In the genomic region with DNA sequence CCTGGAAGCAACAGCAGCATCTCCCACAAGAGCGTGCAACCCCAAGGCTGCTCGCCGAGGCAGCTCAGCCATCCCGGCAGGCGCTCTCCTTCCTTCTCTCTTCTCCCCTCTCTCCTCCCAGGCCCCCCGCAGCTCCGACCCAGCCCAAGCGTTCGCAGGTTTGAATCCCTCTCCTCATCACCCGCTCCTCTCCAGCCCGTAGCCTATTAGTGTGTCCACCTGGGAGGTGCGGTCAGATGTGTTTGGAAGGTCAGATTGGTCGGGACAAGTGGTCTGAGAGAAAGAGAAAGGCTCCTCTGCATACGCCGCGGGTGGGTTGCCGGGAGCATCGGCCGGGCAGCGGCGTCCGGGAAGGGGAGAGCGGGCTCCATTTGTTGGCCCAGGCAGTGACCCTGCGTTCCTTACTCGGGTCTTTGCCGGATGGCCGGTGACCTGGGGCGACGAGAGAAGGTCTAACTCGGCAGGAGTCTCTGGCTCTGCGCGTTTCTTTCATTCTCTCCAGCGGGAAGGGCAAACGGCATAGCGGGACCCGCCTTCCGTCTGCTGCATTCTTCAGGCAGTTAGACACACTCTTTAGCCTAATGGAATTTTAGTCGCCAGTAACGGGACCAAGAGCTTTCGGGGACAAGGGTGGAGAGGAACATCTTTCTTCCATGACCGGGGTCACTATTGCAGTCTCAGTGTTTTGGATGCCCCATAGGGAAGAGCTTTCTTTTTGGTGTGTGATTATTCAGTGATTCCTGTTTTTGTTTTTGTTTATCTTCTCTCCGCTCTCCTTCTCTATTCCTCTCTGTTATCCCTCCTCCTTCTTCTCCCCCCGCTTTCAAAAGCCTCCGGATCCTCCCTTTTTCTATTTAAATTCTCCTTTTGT, we compare ENCODE assay signal across 8 cellular contexts. TPM values are rescaled to one million over a fixed set of nuclear protein-coding genes. Genes with fewer than 3 reads are reported as not detected.
DNase-seq lines count a peak whose midpoint lies in the region; ATAC-seq lines count a peak whose summit lies in the region.

No MANE protein-coding gene starts in this region.

- DNase-seq in CD4-positive, CD25-positive, alpha-beta regulatory T cell = peak in 1 of 3 donors; percentile 8
- DNase-seq in NCI-H82 (lab: John Stamatoyannopoulos, UW) = peak; percentile 53
- DNase-seq in caudate nucleus (lab: John Stamatoyannopoulos, UW) = peak in 34 of 61 donors; percentile 11 to 86 (median 68)
- DNase-seq in inferior parietal cortex (ENCODE audit: extremely low spot score) = peak; percentile 66
- DNase-seq in NCI-H1930 (lab: John Stamatoyannopoulos, UW) = no peak

- H3K27me3 ChIP-seq in CD4-positive, CD25-positive, alpha-beta regulatory T cell (ENCODE audit: control insufficient read depth, insufficient read depth, low read length) = peaks cover 38% of the 10 kb centered on the region
- H3K27me3 ChIP-seq in skeletal muscle tissue (ENCODE audit: control insufficient read depth in 3 of 3, insufficient read depth in 3 of 3, low read length in 3 of 3) = peaks cover 51 to 67% (median 55%) of the 10 kb centered on the region in 3 donors

- H3K4me3 Mint-ChIP-seq in CD4-positive, CD25-positive, alpha-beta regulatory T cell = peak overlapping the region; percentile 69 to 84 (median 72)

- H3K27ac Mint-ChIP-seq in CD4-positive, CD25-positive, alpha-beta regulatory T cell = no peak overlapping the region

- H3K27me3 Mint-ChIP-seq in CD4-positive, CD25-positive, alpha-beta regulatory T cell = peaks cover 76% of the 10 kb centered on the region

- H3K27ac ChIP-seq in CD4-positive, CD25-positive, alpha-beta regulatory T cell (ENCODE audit: insufficient read depth, low read length, poor library complexity, severe bottlenecking) = no peak overlapping the region
- H3K27ac ChIP-seq in caudate nucleus (ENCODE audit: low read depth, low read length) = peak overlapping the region; percentile 89
- no peak overlapping the region for H3K27ac ChIP-seq in skeletal muscle tissue (ENCODE audit: low read depth, low read length)

- peaks cover 5 to 31% (median 14%) of the 10 kb centered on the region in 4 donors for H3K4me1 Mint-ChIP-seq in CD4-positive, CD25-positive, alpha-beta regulatory T cell

- no peak overlapping the region for H3K4me3 ChIP-seq in CD4-positive, CD25-positive, alpha-beta regulatory T cell (ENCODE audit: low read depth, low read length)
- H3K4me3 ChIP-seq in skeletal muscle tissue (ENCODE audit: low read length in 3 of 3) = peak overlapping the region; percentile 62 to 77 (median 71)

- peaks cover 22% of the 10 kb centered on the region for H3K4me1 ChIP-seq in CD4-positive, CD25-positive, alpha-beta regulatory T cell (ENCODE audit: control insufficient read depth, insufficient read depth, low read length, poor library complexity, severe bottlenecking)
- peaks cover 20 to 32% (median 29%) of the 10 kb centered on the region in 3 donors for H3K4me1 ChIP-seq in skeletal muscle tissue (ENCODE audit: control insufficient read depth in 3 of 3, insufficient read depth in 3 of 3, low read length in 3 of 3)

- peaks cover 0 to 6% (median 0%) of the 10 kb centered on the region in 7 donors for H3K9me3 Mint-ChIP-seq in CD4-positive, CD25-positive, alpha-beta regulatory T cell

- peak overlapping the region in 2 of 3 donors; percentile 8 to 17 for H3K9ac ChIP-seq in skeletal muscle tissue (ENCODE audit: low read depth in 1 of 3, low read length in 3 of 3)

- no peak for ATAC-seq in CD4-positive, CD25-positive, alpha-beta regulatory T cell (ENCODE audit: low read depth in 2 of 2)
- ATAC-seq in GM21390 (IDR thresholded peaks at IDR 0.05; ENCODE audit: unreplicated experiment) = peak; percentile 19
- ATAC-seq in GM18867 (IDR thresholded peaks at IDR 0.05; ENCODE audit: unreplicated experiment) = no peak

- no peaks in the 10 kb centered on the region for H3K36me3 Mint-ChIP-seq in CD4-positive, CD25-positive, alpha-beta regulatory T cell

- H3K9me3 ChIP-seq in CD4-positive, CD25-positive, alpha-beta regulatory T cell (ENCODE audit: control insufficient read depth in 2 of 2, low read length in 2 of 2) = no peaks in the 10 kb centered on the region
- no peaks in the 10 kb centered on the region for H3K9me3 ChIP-seq in skeletal muscle tissue (ENCODE audit: control insufficient read depth in 3 of 3, low read length in 3 of 3)

- no peaks in the 10 kb centered on the region for H3K36me3 ChIP-seq in CD4-positive, CD25-positive, alpha-beta regulatory T cell (ENCODE audit: control insufficient read depth, insufficient read depth, low read length)
- no peaks in the 10 kb centered on the region for H3K36me3 ChIP-seq in skeletal muscle tissue (ENCODE audit: control insufficient read depth in 3 of 3, insufficient read depth in 3 of 3, low read length in 3 of 3)

RNA-seq across cellular contexts. Expression of gene TMEFF2, which starts 1.1 kb away (rescaled TPM):
- not detected for total RNA-seq in CD4-positive, CD25-positive, alpha-beta regulatory T cell
- not detected for polyA plus RNA-seq in CD4-positive, CD25-positive, alpha-beta regulatory T cell
- total RNA-seq in skeletal muscle tissue = 6.3 TPM

Comparison
In these comparisons a context has a peak if more than half of its experiments do, and no peak if none do; other contexts are left out.
1. DNase-seq: peak in NCI-H82 (single experiment), caudate nucleus (34 of 61) and inferior parietal cortex (single experiment); none in NCI-H1930 (0 of 2).